ENCODE assay signal across 29 cellular contexts in genomic region chr2:233037078-233037477, GRCh38. TPM values are rescaled to one million over a fixed set of nuclear protein-coding genes. Genes with fewer than 3 reads are reported as not detected.
DNase-seq lines count a peak whose midpoint lies in the region; ATAC-seq and TF ChIP-seq lines count a peak whose summit lies in the region.
"Had no signal": no experiment of that assay in that cellular context is flagged by ENCODE, and none has a peak within 500 bp of the region (broad histone marks: within the 10 kb centered on the region; RNA-seq: fewer than 3 reads in every experiment).

No MANE protein-coding gene starts in this region.

- intact Hi-C loops in stomach (cut with DNase I; ENCODE audit: low total_unique reads) = no loop called here

- H3K27ac ChIP-seq in stomach = no peak overlapping the region
- H3K27ac ChIP-seq: heart left ventricle, HL-60, left ventricle myocardium inferior, SJCRH30, testis, uterus had no signal

- H3K36me3 ChIP-seq in stomach = no peaks in the 10 kb centered on the region
- H3K36me3 ChIP-seq: heart left ventricle, left ventricle myocardium inferior, SJCRH30, uterus had no signal

- WGBS in stomach, 5 donors = 64 to 82% (median 79%) methylated on average over 2 of the region's 2 CpGs

- no peaks in the 10 kb centered on the region for H3K4me1 ChIP-seq in stomach
- H3K4me1 ChIP-seq: heart left ventricle, SJCRH30, testis, uterus had no signal

- no peak for ATAC-seq in HG02798 (IDR thresholded peaks at IDR 0.05; ENCODE audit: poor library complexity, unreplicated experiment)
- ATAC-seq: activated T-cell treated with anti-CD3 and anti-CD28 coated beads, Interleukin-2, amount 50 U/mL, for 72 hours; heart left ventricle; natural killer cell treated with Interleukin-12 subunit alpha and Interleukin-12 subunit beta and Interleukin-15 and Interleukin-18, amount 100 ng/mL, for 72 hours; stimulated activated naive B cell treated with anti-CD40 and anti-IgM and Interleukin-4, amounts not matched to agents 10 μg/mL and 1 μg/mL and 100 μg/mL, for 72 hours had no signal

- TF ChIP-seq CTCF in AG10803 (conservative IDR thresholded peaks at IDR 0.05; ENCODE audit: low read length) (no peak), fibroblast of pulmonary artery (IDR thresholded peaks at IDR 0.05; ENCODE audit: low read length, missing control alignments) (no peak), stomach (IDR thresholded peaks at IDR 0.05) (no peak)

- no peak for TF ChIP-seq EP300 in stomach (IDR thresholded peaks at IDR 0.05)

- no peak for TF ChIP-seq POLR2A in stomach (IDR thresholded peaks at IDR 0.05)

- H3K27me3 ChIP-seq in stomach = peaks cover 0 to 12% (median 0%) of the 10 kb centered on the region in 3 donors
- H3K27me3 ChIP-seq: heart left ventricle, SJCRH30, testis, uterus had no signal

- peak; percentile 53 for DNase-seq in AG10803 (ENCODE audit: low read depth)
- peak; percentile 45 for DNase-seq in HT1080 (ENCODE audit: low read depth)
- peak; percentile 68 for DNase-seq in amniotic epithelial cell (ENCODE audit: low read depth)
- peak; percentile 71 for DNase-seq in fibroblast of pulmonary artery (ENCODE audit: low read depth)
- DNase-seq in inferior parietal cortex (ENCODE audit: extremely low spot score) = no peak
- no peak for DNase-seq in activated naive CD4-positive, alpha-beta T cell (lab: John Stamatoyannopoulos, UW)
- DNase-seq in stomach = no peak
- DNase-seq: activated CD4-positive, alpha-beta T cell treated with anti-CD3 and anti-CD28 coated beads for 48 hours; activated naive CD4-positive, alpha-beta T cell treated with anti-CD3 and anti-CD28 coated beads, Interleukin-2, amount 10 ng/mL, durations not matched to agents 7 days and 5 days; activated T-cell treated with anti-CD3 and anti-CD28 coated beads, Interleukin-2, amount 50 U/mL, for 72 hours; anterior cingulate cortex; C1 segment of cervical spinal cord; Calu3; GOT3; heart left ventricle; left ventricle myocardium inferior; NCI-H1694 treated with DMSO at 0.1 percent for 48 hours; OCI-M1; SJCRH30; stimulated activated naive B cell treated with anti-CD40 and anti-IgM and Interleukin-4, amounts not matched to agents 10 μg/mL and 1 μg/mL and 100 μg/mL, for 72 hours; testis; uterus had no signal

- H3K9me3 ChIP-seq in stomach = no peaks in the 10 kb centered on the region
- H3K9me3 ChIP-seq: heart left ventricle, left ventricle myocardium inferior, SJCRH30, testis, uterus had no signal

- H3K4me3 ChIP-seq in AG10803 (ENCODE audit: low read length) (no peak overlapping the region), fibroblast of pulmonary artery (replicated peaks; ENCODE audit: low read depth, low read length) (no peak overlapping the region), stomach (no peak overlapping the region)
- H3K4me3 ChIP-seq: heart left ventricle, left ventricle myocardium inferior, SJCRH30, testis, uterus had no signal

RNA-seq across cellular contexts. Expression of gene NEU2, which starts 4.6 kb away (rescaled TPM):
- total RNA-seq in HT1080 (2014; rRNA removed; shearing (Covaris generic)) = 0.24 and 0.37 TPM in 2 replicates
- not detected in 2 replicates for polyA plus RNA-seq in HT1080 (2015; cell fraction: cytosol; rRNA removed)
- 0.27 and 0.43 TPM in 2 replicates for polyA plus RNA-seq in HT1080 (2015; cell fraction: nucleus; rRNA removed)
- total RNA-seq in stomach = not detected
- not detected for polyA plus RNA-seq in stomach
- total RNA-seq: activated T-cell treated with anti-CD3 and anti-CD28 coated beads, Interleukin-2, amount 50 U/mL, for 72 hours; Calu3; Daoy; heart left ventricle; left ventricle myocardium inferior; natural killer cell treated with Interleukin-12 subunit alpha and Interleukin-12 subunit beta and Interleukin-15 and Interleukin-18, amount 100 ng/mL, for 72 hours; SJCRH30; skeletal muscle tissue; T-helper 1 cell treated with Interleukin-12 subunit alpha and Interleukin-12 subunit beta and Interleukin-4 antibody, amounts not matched to agents 30 ng/mL and 1 ng/mL, for 36 hours; testis; uterus had no signal
- polyA plus RNA-seq: esophagus, heart left ventricle had no signal

RNA-seq across cellular contexts. Expression of gene INPP5D, which starts 23.1 kb away (rescaled TPM):
- total RNA-seq in HT1080 (2014; rRNA removed; shearing (Covaris generic)) = 1.0 and 2.0 TPM in 2 replicates
- polyA plus RNA-seq in HT1080 (2015; cell fraction: cytosol; rRNA removed) = 5.9 and 6.7 TPM in 2 replicates
- polyA plus RNA-seq in HT1080 (2015; cell fraction: nucleus; rRNA removed) = 6.6 and 10.1 TPM in 2 replicates
- 100 to 1,000 TPM in 1 of 5 donors, 10 to 100 TPM in 2, 1 to 10 TPM in 2; 8.1 to 564 (median 11.2) TPM for total RNA-seq in stomach
- 1 to 10 TPM; 3.7 to 5.2 (median 4.7) TPM for polyA plus RNA-seq in stomach
- total RNA-seq: Calu3, Daoy had no signal

RNA-seq across cellular contexts. Expression of gene NGEF, which starts 24.0 kb away (rescaled TPM):
- 0.30 and 2.7 TPM in 2 replicates for total RNA-seq in HT1080 (2014; rRNA removed; shearing (Covaris generic))
- 0.84 and 1.4 TPM in 2 replicates for polyA plus RNA-seq in HT1080 (2015; cell fraction: cytosol; rRNA removed)
- polyA plus RNA-seq in HT1080 (2015; cell fraction: nucleus; rRNA removed) = 1.9 and 2.6 TPM in 2 replicates
- total RNA-seq in stomach = 10 to 100 TPM in 3 of 5 donors, 1 to 10 TPM in 2; 4.2 to 30.9 (median 16.9) TPM
- 1 to 10 TPM; 2.6 to 4.2 (median 3.5) TPM for polyA plus RNA-seq in stomach
- total RNA-seq: natural killer cell treated with Interleukin-12 subunit alpha and Interleukin-12 subunit beta and Interleukin-15 and Interleukin-18, amount 100 ng/mL, for 72 hours; SJCRH30; T-helper 1 cell treated with Interleukin-12 subunit alpha and Interleukin-12 subunit beta and Interleukin-4 antibody, amounts not matched to agents 30 ng/mL and 1 ng/mL, for 36 hours had no signal

Comparison
In these comparisons a context has a peak if more than half of its experiments do, and no peak if none do; other contexts are left out.
1. DNase-seq: peak in AG10803 (single experiment), HT1080 (single experiment), amniotic epithelial cell (single experiment) and fibroblast of pulmonary artery (single experiment); none in inferior parietal cortex (single experiment), activated naive CD4-positive, alpha-beta T cell (0 of 4) and stomach (single experiment).